Comparison of ENCODE assay signal across 8 cellular contexts in the genomic region with DNA sequence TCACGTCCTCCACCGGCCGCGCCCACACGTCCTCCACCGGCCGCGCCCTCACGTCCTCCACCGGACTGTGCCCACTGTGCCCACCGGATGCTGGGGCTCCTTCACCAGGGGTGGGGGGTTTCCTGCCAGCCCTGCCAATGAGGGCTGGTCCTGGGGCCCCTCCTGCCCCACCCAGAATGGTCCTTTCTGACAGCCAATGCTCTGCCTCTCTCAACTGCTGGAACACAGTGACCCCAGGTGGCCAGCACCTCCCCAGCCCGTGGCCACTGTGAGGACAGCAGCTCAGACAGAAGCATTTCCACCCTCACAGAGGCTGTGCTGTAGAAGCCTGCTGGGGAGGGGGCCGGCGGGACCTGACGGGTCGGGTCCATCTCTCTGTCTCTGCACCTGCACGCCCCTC.
A peak's percentile ranks its signal among the peaks of the same experiment; 100 is the strongest.
DNase-seq lines count a peak whose midpoint lies in the region; ATAC-seq and TF ChIP-seq lines count a peak whose summit lies in the region.

No MANE protein-coding gene starts in this region.

- no peak overlapping the region for H3K27ac ChIP-seq in AG04450 (ENCODE audit: low read depth, low read length)
- H3K27ac ChIP-seq in thoracic aorta, result no peak overlapping the region

- peaks cover 5% of the 10 kb centered on the region; the same call in 1 of the 2 replicates for H3K9me3 ChIP-seq in AG04450 (ENCODE audit: control insufficient read depth, insufficient read depth, low read length)
- no peaks in the 10 kb centered on the region for H3K9me3 ChIP-seq in thoracic aorta

- no peaks in the 10 kb centered on the region for H3K36me3 ChIP-seq in thoracic aorta

- H3K9me3 Mint-ChIP-seq in activated T-cell treated with anti-CD3 and anti-CD28 coated beads, Interleukin-2, amount 50 U/mL, for 4 hours, result no peaks in the 10 kb centered on the region

- POLR2A ChIA-PET in AG04450 (lab: Yijun Ruan, JAX), result no interaction called here

- TF ChIP-seq CTCF in AG04450 (IDR thresholded peaks at IDR 0.05; ENCODE audit: low read depth, low read length) (peak; percentile 29), thoracic aorta (IDR thresholded peaks at IDR 0.05) (peak; percentile 56)

- CTCF ChIA-PET in AG04450 (lab: Charles Lee), result interaction anchor here (0.6 to 1.4 kb wide), 3 partner anchors 17 to 303 kb away, joined by 3 to 7 read pairs (median 3); no protein-coding TSS in a partner anchor

- no peak overlapping the region for H3K4me3 ChIP-seq in AG04450 (ENCODE audit: low read depth, low read length)
- H3K4me3 ChIP-seq in thoracic aorta, result no peak overlapping the region

- no peaks in the 10 kb centered on the region for H3K4me1 ChIP-seq in thoracic aorta (ENCODE audit: control insufficient read depth in 1 of 2, low read depth in 2 of 2)

- no peak overlapping the region for H3K4me3 Mint-ChIP-seq in activated T-cell treated with anti-CD3 and anti-CD28 coated beads, Interleukin-2, amount 50 U/mL, for 4 hours

- peaks cover 6% of the 10 kb centered on the region for H3K36me3 Mint-ChIP-seq in activated T-cell treated with anti-CD3 and anti-CD28 coated beads, Interleukin-2, amount 50 U/mL, for 4 hours (ENCODE audit: insufficient read depth)

- no peak for DNase-seq in AG04450 (ENCODE audit: low read depth, low spot score)
- peak; percentile 91 for DNase-seq in HuH-7 (ENCODE audit: low spot score)
- DNase-seq in activated T-cell treated with anti-CD3 and anti-CD28 coated beads, Interleukin-2, amount 50 U/mL, for 4 hours, result peak; percentile 50
- DNase-seq in iPS-NIHi7 (ENCODE audit: extremely low spot score), result peak; percentile 58
- no peak for DNase-seq in thoracic aorta (ENCODE audit: low spot score)
- DNase-seq in islet precursor cell, result no peak
- DNase-seq in DMS153 treated with DMSO at 0.1 percent for 48 hours (lab: John Stamatoyannopoulos, UW; ENCODE audit: unreplicated experiment), result no peak

- no peaks in the 10 kb centered on the region for H3K27me3 ChIP-seq in AG04450 (ENCODE audit: control insufficient read depth, insufficient read depth, low read length)
- no peaks in the 10 kb centered on the region for H3K27me3 ChIP-seq in thoracic aorta (replicated peaks; ENCODE audit: insufficient read depth)

- H3K4me1 Mint-ChIP-seq in activated T-cell treated with anti-CD3 and anti-CD28 coated beads, Interleukin-2, amount 50 U/mL, for 4 hours (ENCODE audit: low read depth), result peaks cover 13% of the 10 kb centered on the region

- H3K27me3 Mint-ChIP-seq in activated T-cell treated with anti-CD3 and anti-CD28 coated beads, Interleukin-2, amount 50 U/mL, for 4 hours (ENCODE audit: low read depth), result no peaks in the 10 kb centered on the region

- ATAC-seq in activated T-cell treated with anti-CD3 and anti-CD28 coated beads, Interleukin-2, amount 50 U/mL, for 4 hours, result peak in 1 of 2 donors; percentile 52
- ATAC-seq in thoracic aorta (ENCODE audit: insufficient number of reproducible peaks, low FRiP score, low read depth), result no peak
- ATAC-seq in HG03521 (IDR thresholded peaks at IDR 0.05; ENCODE audit: unreplicated experiment), result no peak

Comparison
In these comparisons a context has a peak if more than half of its experiments do, and no peak if none do; other contexts are left out.
1. DNase-seq: peak in HuH-7 (single experiment), activated T-cell treated with anti-CD3 and anti-CD28 coated beads, Interleukin-2, amount 50 U/mL, for 4 hours (single experiment) and iPS-NIHi7 (single experiment); none in AG04450 (single experiment), thoracic aorta (single experiment), islet precursor cell (single experiment) and DMS153 treated with DMSO at 0.1 percent for 48 hours (single experiment).